ENCODE assay signal across 10 cellular contexts in genomic region chr3:197809356-197810020, GRCh38. TPM values are rescaled to one million over a fixed set of nuclear protein-coding genes. Genes with fewer than 3 reads are reported as not detected.
A peak's percentile ranks its signal among the peaks of the same experiment; 100 is the strongest.
DNase-seq lines count a peak whose midpoint lies in the region; ATAC-seq, FAIRE-seq and TF ChIP-seq lines count a peak whose summit lies in the region.
"Had no signal": no experiment of that assay in that cellular context is flagged by ENCODE, and none has a peak within 500 bp of the region (broad histone marks: within the 10 kb centered on the region; RNA-seq: fewer than 3 reads in every experiment).

No MANE protein-coding gene starts in this region.

- no peaks in the 10 kb centered on the region for H3K27me3 ChIP-seq in GM23248 (replicated peaks; ENCODE audit: insufficient read depth)
- no peaks in the 10 kb centered on the region for H3K27me3 ChIP-seq in right cardiac atrium (ENCODE audit: control insufficient read depth, insufficient read depth)
- no peaks in the 10 kb centered on the region for H3K27me3 ChIP-seq in subcutaneous abdominal adipose tissue (ENCODE audit: control insufficient read depth in 5 of 5, insufficient read depth in 4 of 5, low read length in 5 of 5)
- no peaks in the 10 kb centered on the region; a peak in 1 of 5 replicates for H3K27me3 ChIP-seq in HepG2 (ENCODE audit: control insufficient read depth in 1 of 2, insufficient read depth in 2 of 2, low read length in 2 of 2)

- H4K20me1 ChIP-seq in GM23248 (ENCODE audit: insufficient read depth): no peaks in the 10 kb centered on the region
- no peaks in the 10 kb centered on the region for H4K20me1 ChIP-seq in HepG2 (ENCODE audit: insufficient read depth, low read length)

- ATAC-seq in right cardiac atrium (peak; percentile 63 to 77), HepG2 (no peak), GM21423 (IDR thresholded peaks at IDR 0.05; ENCODE audit: unreplicated experiment) (no peak)
- ATAC-seq: activated CD8-positive, alpha-beta T cell treated with anti-CD3 and anti-CD28 coated beads for 36 hours had no signal

- H3K9me2 ChIP-seq in GM23248 (ENCODE audit: insufficient read depth): no peaks in the 10 kb centered on the region

- peak overlapping the region; percentile 58 for H3K4me3 ChIP-seq in GM23248
- H3K4me3 ChIP-seq in right cardiac atrium (ENCODE audit: low read length): no peak overlapping the region
- H3K4me3 ChIP-seq in subcutaneous abdominal adipose tissue (ENCODE audit: low read depth in 1 of 5, low read length in 5 of 5): no peak overlapping the region
- H3K4me3 ChIP-seq in HepG2 (replicated peaks in 1 of 3; ENCODE audit: insufficient read depth in 1 of 3, low read depth in 2 of 3, low read length in 3 of 3): no peak overlapping the region

- H3K27ac ChIP-seq in GM23248 (peak overlapping the region; percentile 92), right cardiac atrium (ENCODE audit: low read length) (no peak overlapping the region), subcutaneous abdominal adipose tissue (ENCODE audit: low read depth, low read length) (peak overlapping the region; percentile 32), HepG2 (ENCODE audit: extremely low read length, insufficient read depth, low read length) (no peak overlapping the region)

- H3K4me1 ChIP-seq in GM23248 (ENCODE audit: insufficient read depth) (peaks cover 50% of the 10 kb centered on the region), right cardiac atrium (ENCODE audit: control insufficient read depth, insufficient read depth, low read length) (peaks cover 4% of the 10 kb centered on the region), subcutaneous abdominal adipose tissue (ENCODE audit: control insufficient read depth in 5 of 5, insufficient read depth in 5 of 5, low read length in 5 of 5) (peaks cover 2 to 21% (median 13%) of the 10 kb centered on the region in 5 donors), HepG2 (ENCODE audit: insufficient read depth, low read length) (peaks cover 15% of the 10 kb centered on the region)

- H3K4me2 ChIP-seq in GM23248 (ENCODE audit: unreplicated experiment) (peak overlapping the region; percentile 89), HepG2 (ENCODE audit: low read depth, low read length) (no peak overlapping the region)

- no peak for TF ChIP-seq CTCF in HepG2 (CRISPR knock-in tag; IDR thresholded peaks at IDR 0.05)

- H3K36me3 ChIP-seq in GM23248 (ENCODE audit: low read depth): no peaks in the 10 kb centered on the region
- H3K36me3 ChIP-seq in subcutaneous abdominal adipose tissue (ENCODE audit: control insufficient read depth in 5 of 5, insufficient read depth in 5 of 5, low read length in 5 of 5): no peaks in the 10 kb centered on the region
- peaks cover 0 to 3% of the 10 kb centered on the region in 2 experiments; a peak in 1 of 5 replicates for H3K36me3 ChIP-seq in HepG2 (replicated peaks in 1 of 2; ENCODE audit: control insufficient read depth in 1 of 2, insufficient read depth in 2 of 2, low read length in 2 of 2)

- FAIRE-seq in HepG2 (lab: Jason Lieb, UNC): no peak

- TF ChIP-seq EP300 in HepG2 (IDR thresholded peaks at IDR 0.05; ENCODE audit: low read depth in 2 of 2, low read length in 2 of 2) (no peak), HepG2 (CRISPR knock-in tag; IDR thresholded peaks at IDR 0.05; ENCODE audit: borderline replicate concordance) (no peak)

- H3F3A ChIP-seq in GM23248 (ENCODE audit: insufficient read depth): peaks cover 54% of the 10 kb centered on the region

- peak overlapping the region; percentile 50; the same call in 1 of the 2 replicates for H2AFZ ChIP-seq in GM23248
- no peak overlapping the region for H2AFZ ChIP-seq in HepG2 (ENCODE audit: low read length)

- POLR2A ChIA-PET in HepG2 (lab: Yijun Ruan, JAX): no interaction called here

- no peaks in the 10 kb centered on the region for H3K9me3 ChIP-seq in GM23248 (ENCODE audit: low read depth)
- no peaks in the 10 kb centered on the region for H3K9me3 ChIP-seq in right cardiac atrium (ENCODE audit: control insufficient read depth, low read length)
- no peaks in the 10 kb centered on the region for H3K9me3 ChIP-seq in subcutaneous abdominal adipose tissue (ENCODE audit: control insufficient read depth in 5 of 5, low read length in 5 of 5)
- H3K9me3 ChIP-seq in HepG2 (ENCODE audit: low read length): no peaks in the 10 kb centered on the region

- peaks cover 90% of the 10 kb centered on the region for H3K79me2 ChIP-seq in GM23248 (ENCODE audit: insufficient read depth)
- peaks cover 68% of the 10 kb centered on the region for H3K79me2 ChIP-seq in HepG2 (ENCODE audit: insufficient read depth, low read length)

- in situ Hi-C loops in GM23248 (cut with MboI) (no loop called here), KBM-7 (cut with MboI; ENCODE audit: low pct_unique_long_range_greater_than_20kb, low sequenced_read_pairs) (no loop called here), HepG2 (cut with HindIII; ENCODE audit: extremely low pct_ligation_motif_present, low pct_unique_long_range_greater_than_20kb) (no loop called here)

- peak overlapping the region; percentile 74 for H3K9ac ChIP-seq in GM23248
- H3K9ac ChIP-seq in subcutaneous abdominal adipose tissue (ENCODE audit: low read length in 5 of 5): no peak overlapping the region
- no peak overlapping the region for H3K9ac ChIP-seq in HepG2 (ENCODE audit: insufficient read depth, low read depth, low read length)

- TF ChIP-seq RAD21 in HepG2 (CRISPR knock-in tag; IDR thresholded peaks at IDR 0.05): no peak

- no TSS peak for BruUV-seq in HepG2 (replicated peaks; lab: Mats Ljungman, UMichigan)

- 26% methylated on average over 2 of the region's 2 CpGs for whole genome bisulfite sequencing in GM23248 (ENCODE audit: low coverage in 1 of 2, low lambda C conversion rate in 2 of 2, missing lambda C conversion rate in 2 of 2), 2 experiments
- 30% methylated on average over 2 of the region's 2 CpGs for WGBS in right cardiac atrium
- 50% methylated on average over 2 of the region's 2 CpGs for WGBS in HepG2 (ENCODE audit: low lambda C conversion rate)

- intact Hi-C loops in right cardiac atrium (cut with DNase I): no loop called here
- intact Hi-C loops in HepG2 (cut with micrococcal nuclease; ENCODE audit: unreplicated experiment): no loop called here

- CTCF ChIA-PET in HepG2 (lab: Yijun Ruan, JAX; ENCODE audit: low intra/inter-chr PET ratio, low total read pairs): no interaction called here

- DNase-seq in GM23248: peak; percentile 91
- DNase-seq in amniotic stem cell (lab: John Stamatoyannopoulos, UW): peak; percentile 32
- no peak for DNase-seq in right cardiac atrium
- no peak for DNase-seq in KBM-7
- no peak for DNase-seq in HepG2 (ENCODE audit: low spot score)
- no peak for DNase-seq in RPMI8226
- DNase-seq: activated CD8-positive, alpha-beta T cell treated with anti-CD3 and anti-CD28 coated beads for 36 hours; NCI-H774 had no signal

- no peak for TF ChIP-seq POLR2A in HepG2 (IDR thresholded peaks at IDR 0.05; ENCODE audit: insufficient read depth in 1 of 2, low read depth in 2 of 2, low read length in 2 of 2)

RNA-seq across cellular contexts. Expression of gene LRCH3, which starts 18.4 kb away (rescaled TPM):
- 20.9 and 28.7 TPM in 2 replicates for total RNA-seq in GM23248 (2014; rRNA removed; shearing (Covaris generic))
- polyA plus RNA-seq in GM23248 (2016; fragmentation: Nextera tagmentation; extraction: Ambion mirVana): 20.2 and 24.1 TPM in 2 replicates
- total RNA-seq in right cardiac atrium: 10 to 100 TPM; 23.1 to 27.0 (median 25.1) TPM
- polyA plus RNA-seq in right cardiac atrium: 16.3 TPM
- total RNA-seq in HepG2 (2016; rRNA removed; fragmentation: Illumina TruSeq; extraction: Trizol): 25.5 and 37.8 TPM in 2 replicates
- 218 and 232 TPM in 2 replicates for total RNA-seq in HepG2 (2016; cell fraction: cytosol; rRNA removed; fragmentation: Illumina TruSeq; extraction: Trizol; ENCODE audit: low read depth)
- total RNA-seq in HepG2 (2016; cell fraction: insoluble cytoplasmic fraction; rRNA removed; fragmentation: Illumina TruSeq; extraction: Trizol): 24.4 and 24.7 TPM in 2 replicates
- 46.4 and 46.7 TPM in 2 replicates for total RNA-seq in HepG2 (2016; cell fraction: membrane; rRNA removed; fragmentation: Illumina TruSeq; extraction: Trizol)
- 44.1 and 49.3 TPM in 2 replicates for total RNA-seq in HepG2 (2016; cell fraction: nucleus; rRNA removed; fragmentation: Illumina TruSeq; extraction: Trizol)
- 96.6 and 103 TPM in 2 replicates for polyA plus RNA-seq in HepG2 (2011; rRNA removed)
- 28.4 and 40.4 TPM in 2 replicates for polyA plus RNA-seq in HepG2 (2011; cell fraction: cytosol; rRNA removed)
- 91.5 and 98.6 TPM in 2 replicates for polyA plus RNA-seq in HepG2 (2011; cell fraction: nucleus; rRNA removed)
- polyA plus RNA-seq in HepG2 (2012): 19.7 TPM in 2 replicates
- 1.0 and 1.9 TPM in 2 replicates for polyA plus RNA-seq in HepG2 (2016; cell fraction: cytosol; fragmentation: Illumina TruSeq; extraction: Trizol; ENCODE audit: low read depth)
- 21.2 and 31.8 TPM in 2 replicates for polyA plus RNA-seq in HepG2 (2016; cell fraction: insoluble cytoplasmic fraction; fragmentation: Illumina TruSeq; extraction: Trizol; ENCODE audit: low read depth)
- 4.6 and 5.7 TPM in 2 replicates for polyA plus RNA-seq in HepG2 (2016; cell fraction: membrane; fragmentation: Illumina TruSeq; extraction: Trizol; ENCODE audit: low read depth)
- polyA plus RNA-seq in HepG2 (2016; cell fraction: nucleus; fragmentation: Illumina TruSeq; extraction: Trizol; ENCODE audit: insufficient read depth, low read depth): 50.6 and 53.6 TPM in 2 replicates
- 101 and 103 TPM in 2 replicates for polyA minus RNA-seq in HepG2 (2011; rRNA and poly(A)+ RNA removed; ENCODE audit: low replicate concordance)
- 46.1 and 64.4 TPM in 2 replicates for polyA minus RNA-seq in HepG2 (2011; cell fraction: cytosol; rRNA and poly(A)+ RNA removed)
- polyA minus RNA-seq in HepG2 (2011; cell fraction: nucleus; rRNA and poly(A)+ RNA removed): 104 and 122 TPM in 2 replicates

RNA-seq across cellular contexts. Expression of gene FYTTD1, which starts 59.8 kb away (rescaled TPM):
- 42.0 and 71.5 TPM in 2 replicates for total RNA-seq in GM23248 (2014; rRNA removed; shearing (Covaris generic))
- polyA plus RNA-seq in GM23248 (2016; fragmentation: Nextera tagmentation; extraction: Ambion mirVana): 90.4 and 91.8 TPM in 2 replicates
- total RNA-seq in right cardiac atrium: 10 to 100 TPM; 50.1 to 61.0 (median 58.2) TPM
- 17.2 TPM for polyA plus RNA-seq in right cardiac atrium
- 28.8 and 51.6 TPM in 2 replicates for total RNA-seq in HepG2 (2016; rRNA removed; fragmentation: Illumina TruSeq; extraction: Trizol)
- 5.3 and 5.6 TPM in 2 replicates for total RNA-seq in HepG2 (2016; cell fraction: cytosol; rRNA removed; fragmentation: Illumina TruSeq; extraction: Trizol; ENCODE audit: low read depth)
- 28.6 and 50.2 TPM in 2 replicates for total RNA-seq in HepG2 (2016; cell fraction: insoluble cytoplasmic fraction; rRNA removed; fragmentation: Illumina TruSeq; extraction: Trizol)
- 12.7 and 14.5 TPM in 2 replicates for total RNA-seq in HepG2 (2016; cell fraction: membrane; rRNA removed; fragmentation: Illumina TruSeq; extraction: Trizol)
- 12.1 and 14.7 TPM in 2 replicates for total RNA-seq in HepG2 (2016; cell fraction: nucleus; rRNA removed; fragmentation: Illumina TruSeq; extraction: Trizol)
- 6.5 and 6.9 TPM in 2 replicates for polyA plus RNA-seq in HepG2 (2011; rRNA removed)
- 4.9 and 5.6 TPM in 2 replicates for polyA plus RNA-seq in HepG2 (2011; cell fraction: cytosol; rRNA removed)
- 2.6 and 3.5 TPM in 2 replicates for polyA plus RNA-seq in HepG2 (2011; cell fraction: nucleus; rRNA removed)
- polyA plus RNA-seq in HepG2 (2012): 16.6 and 18.2 TPM in 2 replicates
- 1.4 and 1.7 TPM in 2 replicates for polyA plus RNA-seq in HepG2 (2016; cell fraction: cytosol; fragmentation: Illumina TruSeq; extraction: Trizol; ENCODE audit: low read depth)
- 35.8 and 41.7 TPM in 2 replicates for polyA plus RNA-seq in HepG2 (2016; cell fraction: insoluble cytoplasmic fraction; fragmentation: Illumina TruSeq; extraction: Trizol; ENCODE audit: low read depth)
- polyA plus RNA-seq in HepG2 (2016; cell fraction: membrane; fragmentation: Illumina TruSeq; extraction: Trizol; ENCODE audit: low read depth): 5.3 TPM in 2 replicates
- 17.6 and 20.9 TPM in 2 replicates for polyA plus RNA-seq in HepG2 (2016; cell fraction: nucleus; fragmentation: Illumina TruSeq; extraction: Trizol; ENCODE audit: insufficient read depth, low read depth)
- polyA minus RNA-seq in HepG2 (2011; rRNA and poly(A)+ RNA removed; ENCODE audit: low replicate concordance): 3.0 and 13.4 TPM in 2 replicates
- 9.7 and 10.3 TPM in 2 replicates for polyA minus RNA-seq in HepG2 (2011; cell fraction: cytosol; rRNA and poly(A)+ RNA removed)
- 6.4 and 9.3 TPM in 2 replicates for polyA minus RNA-seq in HepG2 (2011; cell fraction: nucleus; rRNA and poly(A)+ RNA removed)

Comparison
In these comparisons a context has a peak if more than half of its experiments do, and no peak if none do; other contexts are left out.
1. DNase-seq: peak in GM23248 (single experiment) and amniotic stem cell (single experiment); none in right cardiac atrium (0 of 3), KBM-7 (single experiment), HepG2 (single experiment) and RPMI8226 (single experiment).
2. H3K27ac ChIP-seq: peak in GM23248 (single experiment) and subcutaneous abdominal adipose tissue (single experiment); none in right cardiac atrium (single experiment) and HepG2 (single experiment).
3. ATAC-seq: peak in right cardiac atrium (2 of 2); none in HepG2 (single experiment) and GM21423 (single experiment).